19 cellular contexts compared by ENCODE assay signal in the genomic region with DNA sequence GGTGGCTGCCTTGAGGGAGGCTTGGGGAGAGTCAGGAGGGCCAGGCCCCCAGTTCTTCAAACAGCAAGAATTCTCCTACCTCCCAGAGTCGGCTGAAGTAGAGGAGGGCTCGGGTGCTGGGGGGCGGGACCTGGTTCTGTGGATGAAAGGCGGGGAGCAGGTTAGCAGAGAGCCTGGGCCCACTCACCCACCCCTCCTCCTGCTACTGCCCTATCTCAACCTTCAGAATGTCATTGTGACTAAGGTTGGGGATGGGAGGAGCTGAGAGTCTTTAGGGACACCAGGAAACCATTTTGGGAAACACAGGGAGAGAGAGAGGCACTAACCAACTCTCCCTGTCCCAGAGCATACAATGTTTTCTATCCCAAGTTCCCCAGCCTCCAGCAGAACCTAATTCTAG. TPM values are rescaled to one million over a fixed set of nuclear protein-coding genes. Genes with fewer than 3 reads are reported as not detected.
DNase-seq lines count a peak whose midpoint lies in the region; FAIRE-seq and TF ChIP-seq lines count a peak whose summit lies in the region.
"Had no signal": no experiment of that assay in that cellular context is flagged by ENCODE, and none has a peak within 500 bp of the region (broad histone marks: within the 10 kb centered on the region; RNA-seq: fewer than 3 reads in every experiment).

No MANE protein-coding gene starts in this region.

- intact Hi-C loops in Caco-2 (cut with micrococcal nuclease; ENCODE audit: unreplicated experiment): no loop called here

- BruUV-seq in Caco-2 (replicated peaks; lab: Mats Ljungman, UMichigan): no TSS peak

- no peak overlapping the region for H3K9ac ChIP-seq in BLaER1
- no peak overlapping the region for H3K9ac ChIP-seq in endodermal cell (ENCODE audit: extremely low read depth, low read length, poor library complexity, severe bottlenecking)
- H3K9ac ChIP-seq: BLaER1 treated with 17β-estradiol and CSF1 and Interleukin-3, amounts not matched to agents 10 nM and 100 nM had no signal

- H3K4me3 Mint-ChIP-seq in Caco-2 (ENCODE audit: unreplicated experiment) (no peak overlapping the region), endodermal cell (peak overlapping the region; percentile 22), progenitor cell of endocrine pancreas (ENCODE audit: low read depth) (no peak overlapping the region)
- H3K4me3 Mint-ChIP-seq: CD4-positive, alpha-beta T cell; GM23338 had no signal

- no peak overlapping the region for H3K4me3 ChIP-seq in BLaER1
- no peak overlapping the region for H3K4me3 ChIP-seq in Caco-2 (ENCODE audit: low read depth, low read length)
- no peak overlapping the region for H3K4me3 ChIP-seq in endodermal cell (ENCODE audit: low read length)
- H3K4me3 ChIP-seq: A549; BLaER1 treated with 17β-estradiol and CSF1 and Interleukin-3, amounts not matched to agents 10 nM and 100 nM; GM23338 had no signal

- H3K4me1 Mint-ChIP-seq in Caco-2 (ENCODE audit: low read depth, unreplicated experiment) (peaks cover 23% of the 10 kb centered on the region), endodermal cell (peaks cover 28% of the 10 kb centered on the region), progenitor cell of endocrine pancreas (ENCODE audit: low read depth) (no peaks in the 10 kb centered on the region)

- H3K27me3 ChIP-seq in BLaER1 (peaks cover 23% of the 10 kb centered on the region), Caco-2 (replicated peaks; ENCODE audit: control insufficient read depth, insufficient read depth, low read length) (no peaks in the 10 kb centered on the region), endodermal cell (ENCODE audit: control insufficient read depth, insufficient read depth, low read length, poor library complexity, severe bottlenecking) (no peaks in the 10 kb centered on the region)

- POLR2A ChIA-PET in Caco-2 (lab: Charles Lee): interaction anchor here (0.7 kb wide), 1 partner anchor 8 kb away, joined by 3 read pairs; no protein-coding TSS in a partner anchor

- H3K36me3 ChIP-seq in BLaER1 (no peaks in the 10 kb centered on the region), Caco-2 (ENCODE audit: control insufficient read depth, insufficient read depth, low read length) (peaks cover 7% of the 10 kb centered on the region), endodermal cell (ENCODE audit: control insufficient read depth, insufficient read depth, low read length) (peaks cover 96% of the 10 kb centered on the region)
- H3K36me3 ChIP-seq: BLaER1 treated with 17β-estradiol and CSF1 and Interleukin-3, amounts not matched to agents 10 nM and 100 nM had no signal

- WGBS in endodermal cell (ENCODE audit: insufficient coverage in 1 of 2, insufficient read length in 1 of 2), 2 experiments: 84% methylated on average over 3 of the region's 4 CpGs; no CpG with 5 or more reads in 1 of the 2 experiments

- H3K27ac ChIP-seq in BLaER1 (no peak overlapping the region), endodermal cell (ENCODE audit: low read depth, low read length) (no peak overlapping the region)
- H3K27ac ChIP-seq: A549; BLaER1 treated with 17β-estradiol and CSF1 and Interleukin-3, amounts not matched to agents 10 nM and 100 nM had no signal

- H3K9me3 Mint-ChIP-seq in Caco-2 (ENCODE audit: unreplicated experiment) (no peaks in the 10 kb centered on the region), endodermal cell (no peaks in the 10 kb centered on the region), progenitor cell of endocrine pancreas (ENCODE audit: low read depth) (no peaks in the 10 kb centered on the region)
- H3K9me3 Mint-ChIP-seq: CD4-positive, alpha-beta T cell; GM23338 had no signal

- TF ChIP-seq CTCF in Caco-2 (IDR thresholded peaks at IDR 0.05; ENCODE audit: insufficient read depth in 1 of 2, low read depth in 1 of 2, low read length in 1 of 2, severe bottlenecking in 1 of 2, unreplicated experiment in 1 of 2): no peak
- no peak for TF ChIP-seq CTCF in endodermal cell (conservative IDR thresholded peaks at IDR 0.05)
- no peak for TF ChIP-seq CTCF in progenitor cell of endocrine pancreas (IDR thresholded peaks at IDR 0.05; ENCODE audit: unreplicated experiment)

- no peaks in the 10 kb centered on the region for H4K20me1 ChIP-seq in BLaER1
- H4K20me1 ChIP-seq: BLaER1 treated with 17β-estradiol and CSF1 and Interleukin-3, amounts not matched to agents 10 nM and 100 nM had no signal

- CTCF ChIA-PET in Caco-2 (lab: Charles Lee): interaction anchor here (0.7 kb wide), 2 partner anchors 8 to 124 kb away, joined by 3 read pairs; no protein-coding TSS in a partner anchor

- H3K36me3 Mint-ChIP-seq in Caco-2 (ENCODE audit: insufficient read depth, unreplicated experiment) (peaks cover 89% of the 10 kb centered on the region), endodermal cell (ENCODE audit: low read depth) (peaks cover 93% of the 10 kb centered on the region), progenitor cell of endocrine pancreas (ENCODE audit: insufficient read depth) (peaks cover 31% of the 10 kb centered on the region)

- no peaks in the 10 kb centered on the region for H3K9me3 ChIP-seq in BLaER1
- no peaks in the 10 kb centered on the region for H3K9me3 ChIP-seq in Caco-2
- H3K9me3 ChIP-seq in endodermal cell (ENCODE audit: control insufficient read depth, low read length): no peaks in the 10 kb centered on the region
- H3K9me3 ChIP-seq: A549; BLaER1 treated with 17β-estradiol and CSF1 and Interleukin-3, amounts not matched to agents 10 nM and 100 nM had no signal

- H3K4me2 ChIP-seq in BLaER1: peak overlapping the region; percentile 82
- H3K4me2 ChIP-seq: A549, GM23338 had no signal

- FAIRE-seq in HTR-8/SVneo (lab: Jason Lieb, UNC): no peak
- FAIRE-seq: G401.6, GM12891, HepG2 had no signal

- H3K27me3 Mint-ChIP-seq in Caco-2 (ENCODE audit: insufficient read depth, unreplicated experiment): no peaks in the 10 kb centered on the region
- H3K27me3 Mint-ChIP-seq in endodermal cell (ENCODE audit: insufficient read depth): no peaks in the 10 kb centered on the region
- no peaks in the 10 kb centered on the region for H3K27me3 Mint-ChIP-seq in progenitor cell of endocrine pancreas

- DNase-seq in Caco-2 (no peak), endodermal cell (no peak), progenitor cell of endocrine pancreas (ENCODE audit: low spot score, unreplicated experiment) (no peak), HTR-8/SVneo (ENCODE audit: insufficient read length, low spot score) (no peak), ecto neural progenitor cell (ENCODE audit: low spot score) (no peak), glomerular visceral epithelial cell (ENCODE audit: extremely low spot score) (no peak)
- DNase-seq: AML-193; CD4-positive, alpha-beta T cell; DMS79; EL; H7 had no signal

- H3K27ac Mint-ChIP-seq in Caco-2 (ENCODE audit: unreplicated experiment) (peak overlapping the region; percentile 27), endodermal cell (peak overlapping the region; percentile 90), progenitor cell of endocrine pancreas (peak overlapping the region; percentile 49)
- H3K27ac Mint-ChIP-seq: CD4-positive, alpha-beta T cell; GM23338 had no signal

- H3K4me1 ChIP-seq in BLaER1: peaks cover 30% of the 10 kb centered on the region
- H3K4me1 ChIP-seq in Caco-2: no peaks in the 10 kb centered on the region; the same call in 1 of the 2 replicates
- peaks cover 11% of the 10 kb centered on the region for H3K4me1 ChIP-seq in endodermal cell (ENCODE audit: control insufficient read depth, insufficient read depth, low read length)
- H3K4me1 ChIP-seq: A549 had no signal

RNA-seq across cellular contexts. Expression of a gene that starts 10.7 kb away (rescaled TPM):
- total RNA-seq in Caco-2 (2022) (341 and 354 TPM in 2 replicates), endodermal cell (100 to 1,000 TPM; 430 to 451 TPM), progenitor cell of endocrine pancreas (201 and 213 TPM in 2 replicates)
- 127 TPM for polyA plus RNA-seq in endodermal cell (2013, experiment 1 of 2)
- 121 TPM for polyA plus RNA-seq in endodermal cell (2013, experiment 2 of 2)
- total RNA-seq: CD4-positive, alpha-beta T cell had no signal

RNA-seq across cellular contexts. Expression of a gene that starts 12.5 kb away (rescaled TPM):
- total RNA-seq in Caco-2 (2022) (not detected in 2 replicates), endodermal cell (1 to 10 TPM; 3.4 to 4.2 TPM), progenitor cell of endocrine pancreas (1.6 and 4.8 TPM in 2 replicates)
- polyA plus RNA-seq in endodermal cell (2013, experiment 1 of 2): not detected
- 0.70 TPM for polyA plus RNA-seq in endodermal cell (2013, experiment 2 of 2)
- total RNA-seq: CD4-positive, alpha-beta T cell; GM23338; HT1080 had no signal
- polyA plus RNA-seq: A549 had no signal

RNA-seq across cellular contexts. Expression of a gene that starts 25.4 kb away (rescaled TPM):
- total RNA-seq in Caco-2 (2022): not detected in 2 replicates
- not detected for total RNA-seq in endodermal cell
- not detected for polyA plus RNA-seq in endodermal cell (2013, experiment 1 of 2)
- not detected for polyA plus RNA-seq in endodermal cell (2013, experiment 2 of 2)
- total RNA-seq in progenitor cell of endocrine pancreas: 0.16 and 0.24 TPM in 2 replicates
- total RNA-seq: CD4-positive, alpha-beta T cell; GM23338; H7; HepG2 had no signal
- polyA plus RNA-seq: HepG2 had no signal

RNA-seq across cellular contexts. Expression of a gene that starts 30.5 kb away (rescaled TPM):
- total RNA-seq in Caco-2 (2022) (not detected in 2 replicates), endodermal cell (not detected), progenitor cell of endocrine pancreas (not detected in 2 replicates)
- polyA plus RNA-seq in endodermal cell (2013, experiment 1 of 2): not detected
- not detected for polyA plus RNA-seq in endodermal cell (2013, experiment 2 of 2)
- total RNA-seq: CD4-positive, alpha-beta T cell; GM23338; HepG2; HT1080 had no signal
- polyA plus RNA-seq: A549, GM23338, HepG2 had no signal

RNA-seq across cellular contexts. Expression of a gene that starts 42.7 kb away (rescaled TPM):
- total RNA-seq in Caco-2 (2022): 126 and 140 TPM in 2 replicates
- 100 to 1,000 TPM; 109 to 119 TPM for total RNA-seq in endodermal cell
- polyA plus RNA-seq in endodermal cell (2013, experiment 1 of 2): 86.5 TPM
- polyA plus RNA-seq in endodermal cell (2013, experiment 2 of 2): 87.1 TPM
- 94.2 and 95.2 TPM in 2 replicates for total RNA-seq in progenitor cell of endocrine pancreas

Comparison
In these comparisons a context has a peak if more than half of its experiments do, and no peak if none do; other contexts are left out.
1. H3K27ac Mint-ChIP-seq: peak in every context shown above with its lines; median percentile 90 in endodermal cell; 49 in progenitor cell of endocrine pancreas; 27 in Caco-2.